In genomic region chr19:14773722-14774121, GRCh38 we compare ENCODE assay signal across 1 cellular context. TPM values are rescaled to one million over a fixed set of nuclear protein-coding genes. Genes with fewer than 3 reads are reported as not detected.
"Had no signal": no experiment of that assay in that cellular context is flagged by ENCODE, and none has a peak within 500 bp of the region (broad histone marks: within the 10 kb centered on the region; RNA-seq: fewer than 3 reads in every experiment).

No MANE protein-coding gene starts in this region.

RNA-seq across cellular contexts. Expression of gene ADGRE2, which starts 4.6 kb away (rescaled TPM):
- total RNA-seq: HT-29 had no signal
